8 cellular contexts compared by ENCODE assay signal in genomic region chr9:72362680-72363139, GRCh38. TPM values are rescaled to one million over a fixed set of nuclear protein-coding genes. Genes with fewer than 3 reads are reported as not detected.
DNase-seq lines count a peak whose midpoint lies in the region; ATAC-seq, FAIRE-seq and TF ChIP-seq lines count a peak whose summit lies in the region.

No MANE protein-coding gene starts in this region.

- H4K5ac ChIP-seq in IMR-90 (ENCODE audit: low read depth, low read length) = peak overlapping the region; percentile 9; the same call in 1 of the 2 replicates

- H3K9me1 ChIP-seq in IMR-90 (ENCODE audit: insufficient read depth, low read length) = no peaks in the 10 kb centered on the region; the same call in 1 of the 2 replicates

- peaks cover 9% of the 10 kb centered on the region for H3K4me1 ChIP-seq in IMR-90 (ENCODE audit: control insufficient read depth, insufficient read depth, low read length)
- peaks cover 42% of the 10 kb centered on the region for H3K4me1 ChIP-seq in skeletal muscle satellite cell (ENCODE audit: control insufficient read depth, insufficient read depth, low read length)

- H3K36me3 Mint-ChIP-seq in T-helper 17 cell (ENCODE audit: low read depth) = peaks cover 2% of the 10 kb centered on the region

- H3K4me3 ChIP-seq in IMR-90 (ENCODE audit: insufficient read depth, low read depth, low read length) (peak overlapping the region; percentile 99), bronchial epithelial cell (ENCODE audit: low read depth, low read length) (peak overlapping the region; percentile 94), skeletal muscle satellite cell (ENCODE audit: low read length) (peak overlapping the region; percentile 94)

- H4K20me1 ChIP-seq in IMR-90 (ENCODE audit: insufficient read depth, low read length) = peaks cover 66% of the 10 kb centered on the region

- peak overlapping the region; percentile 97 for H3K4me3 Mint-ChIP-seq in T-helper 17 cell

- intact Hi-C loops in IMR-90 (cut with micrococcal nuclease) = loop anchor here (1.0 to 5.0 kb wide), 2 partner anchors 230 to 460 kb away; no protein-coding TSS in a partner anchor

- peak overlapping the region in 1 of 2 experiments; percentile 16; a peak in 2 of 4 replicates for H4K8ac ChIP-seq in IMR-90 (ENCODE audit: low read depth in 2 of 2, low read length in 2 of 2)

- CTCF ChIA-PET in IMR-90 (lab: Yijun Ruan, JAX) = interaction anchor here (0.6 to 1.0 kb wide), 3 partner anchors 46 to 459 kb away, joined by 3 to 4 read pairs (median 3); no protein-coding TSS in a partner anchor

- FAIRE-seq in bronchial epithelial cell (lab: Jason Lieb, UNC) = no peak

- H3K36me3 ChIP-seq in IMR-90 (ENCODE audit: control insufficient read depth, insufficient read depth, low read length) = peaks cover 19% of the 10 kb centered on the region
- peaks cover 10% of the 10 kb centered on the region for H3K36me3 ChIP-seq in bronchial epithelial cell (ENCODE audit: control insufficient read depth, insufficient read depth, low read length)
- H3K36me3 ChIP-seq in skeletal muscle satellite cell (ENCODE audit: insufficient read depth, low read length) = peaks cover 49% of the 10 kb centered on the region

- no peak for TF ChIP-seq POLR2A in IMR-90 (IDR thresholded peaks at IDR 0.05; ENCODE audit: low read depth, low read length)

- TF ChIP-seq CTCF in IMR-90 (conservative IDR thresholded peaks at IDR 0.05; ENCODE audit: low read depth, low read length) = no peak
- no peak for TF ChIP-seq CTCF in bronchial epithelial cell (IDR thresholded peaks at IDR 0.05; ENCODE audit: insufficient read depth, low read length, severe bottlenecking)

- BruUV-seq in IMR-90 (replicated peaks; lab: Mats Ljungman, UMichigan) = no TSS peak

- H3K27ac ChIP-seq in IMR-90 (ENCODE audit: insufficient read depth, low read length) = peak overlapping the region; percentile 81

- H3K27ac Mint-ChIP-seq in T-helper 17 cell = peak overlapping the region; percentile 100

- POLR2A ChIA-PET in IMR-90 (lab: Charles Lee; ENCODE audit: unreplicated experiment) = interaction anchor here (0.5 to 4.8 kb wide), 12 partner anchors 21 to 294 kb away, joined by 3 to 27 read pairs (median 4); no protein-coding TSS in a partner anchor

- in situ Hi-C loops in IMR-90 (cut with MboI; ENCODE audit: low sequenced_read_pairs) = loop anchor here (5.0 kb wide), 1 partner anchor 230 kb away; no protein-coding TSS in a partner anchor

- peak overlapping the region; percentile 11 for H3K14ac ChIP-seq in IMR-90 (replicated peaks; ENCODE audit: low read depth, low read length)

- peak overlapping the region; percentile 100 for H3K9ac ChIP-seq in IMR-90 (ENCODE audit: low read depth, low read length)
- peak overlapping the region; percentile 100 for H3K9ac ChIP-seq in skeletal muscle satellite cell (ENCODE audit: low read depth, low read length)

- DNase-seq in DMS53 treated with DMSO at 0.1 percent for 48 hours (lab: John Stamatoyannopoulos, UW; ENCODE audit: unreplicated experiment) = peak; percentile 17
- DNase-seq in IMR-90 = peak; percentile 76
- DNase-seq in T-helper 17 cell = no peak
- peak; percentile 50 for DNase-seq in bronchial epithelial cell (ENCODE audit: low read depth)
- peak; percentile 12 for DNase-seq in iPS-NIHi11 (ENCODE audit: low spot score)
- no peak for DNase-seq in HK-2 (ENCODE audit: unreplicated experiment)

- peak overlapping the region; percentile 88; the same call in 1 of the 2 replicates for H3K23ac ChIP-seq in IMR-90 (ENCODE audit: low read depth, low read length)

- WGBS in IMR-90 (ENCODE audit: extremely low coverage in 2 of 2, insufficient read length in 1 of 2), 2 experiments = no CpG with 5 or more reads among the region's 2 CpGs

- peak; percentile 37 for ATAC-seq in GM21447 (IDR thresholded peaks at IDR 0.05; ENCODE audit: unreplicated experiment)
- no peak for ATAC-seq in IMR-90 (ENCODE audit: low read depth)
- ATAC-seq in T-helper 17 cell = peak; percentile 14

- peak overlapping the region; percentile 99; the same call in 1 of the 2 replicates for H3K56ac ChIP-seq in IMR-90 (ENCODE audit: extremely low read depth, insufficient read depth, low read length)

- peaks cover 46% of the 10 kb centered on the region for H3K4me1 Mint-ChIP-seq in T-helper 17 cell

- H2AK9ac ChIP-seq in IMR-90 (replicated peaks; ENCODE audit: low read depth, low read length, poor library complexity) = no peak overlapping the region

- no peak overlapping the region for H2AK5ac ChIP-seq in IMR-90 (ENCODE audit: low read depth, low read length)

- H2BK120ac ChIP-seq in IMR-90 (ENCODE audit: low read depth, low read length) = peak overlapping the region; percentile 23

- no peak for TF ChIP-seq RAD21 in IMR-90 (IDR thresholded peaks at IDR 0.05; ENCODE audit: low read length)

- H3K4me2 ChIP-seq in IMR-90 (ENCODE audit: low read depth, low read length) = peak overlapping the region; percentile 99
- H3K4me2 ChIP-seq in skeletal muscle satellite cell (ENCODE audit: low read length) = peak overlapping the region; percentile 92

- H4K91ac ChIP-seq in IMR-90 (ENCODE audit: insufficient read depth, low read depth, low read length) = no peak overlapping the region; the same call in 1 of the 2 replicates

- H3K18ac ChIP-seq in IMR-90 (ENCODE audit: low read depth, low read length) = peak overlapping the region; percentile 85

- no peaks in the 10 kb centered on the region for H3K27me3 Mint-ChIP-seq in T-helper 17 cell

- H3K9me3 ChIP-seq in IMR-90 (ENCODE audit: control insufficient read depth, insufficient read depth, low read length) (no peaks in the 10 kb centered on the region), T-helper 17 cell (ENCODE audit: control insufficient read depth, low read length, poor library complexity, severe bottlenecking) (no peaks in the 10 kb centered on the region), skeletal muscle satellite cell (replicated peaks; ENCODE audit: low read length) (no peaks in the 10 kb centered on the region)

- H2BK5ac ChIP-seq in IMR-90 (ENCODE audit: low read depth, low read length, poor library complexity, severe bottlenecking) = peak overlapping the region; percentile 99

- H2AFZ ChIP-seq in IMR-90 (replicated peaks; ENCODE audit: low read length, poor library complexity) = no peak overlapping the region

- H2BK20ac ChIP-seq in IMR-90 (ENCODE audit: low read depth, low read length) = no peak overlapping the region

- H3K79me1 ChIP-seq in IMR-90 (ENCODE audit: low read depth in 1 of 2, low read length in 2 of 2) = peaks cover 0 to 16% of the 10 kb centered on the region in 2 experiments; a peak in 2 of 4 replicates

- no peak overlapping the region for H2BK15ac ChIP-seq in IMR-90 (ENCODE audit: low read depth, low read length)

- H3K27me3 ChIP-seq in IMR-90 (ENCODE audit: control insufficient read depth, insufficient read depth, low read length) (no peaks in the 10 kb centered on the region), bronchial epithelial cell (ENCODE audit: control insufficient read depth, insufficient read depth, low read length) (no peaks in the 10 kb centered on the region), skeletal muscle satellite cell (ENCODE audit: control insufficient read depth, insufficient read depth, low read length) (no peaks in the 10 kb centered on the region)

- peak overlapping the region; percentile 20 for H3K4ac ChIP-seq in IMR-90 (ENCODE audit: low read depth, low read length)

- dilution Hi-C loops in IMR-90 (cut with HindIII; ENCODE audit: low sequenced_read_pairs, unreplicated experiment) = no loop called here

TF ChIP-seq in IMR-90, 13 proteins besides CTCF, POLR2A, EP300 and RAD21:
- TF ChIP-seq MAFK (IDR thresholded peaks at IDR 0.05; ENCODE audit: low read depth, low read length) = no peak
- TF ChIP-seq USF2 (IDR thresholded peaks at IDR 0.05; ENCODE audit: low read depth, low read length) = peak; percentile 74; the same call in 1 of the 2 replicates
- TF ChIP-seq MXI1 (IDR thresholded peaks at IDR 0.05; ENCODE audit: borderline replicate concordance, low read depth, low read length) = peak; percentile 93

RNA-seq across cellular contexts. Expression of gene ZFAND5, which starts 2.3 kb away (rescaled TPM):
- total RNA-seq in IMR-90 (2012; rRNA removed) = 35.8 and 53.3 TPM in 2 replicates
- polyA plus RNA-seq in IMR-90 (2012; rRNA removed) = 79.3 and 85.2 TPM in 2 replicates
- 38.8 and 50.0 TPM in 2 replicates for polyA plus RNA-seq in IMR-90 (2012; cell fraction: cytosol; rRNA removed)
- polyA plus RNA-seq in IMR-90 (2012; cell fraction: nucleus; rRNA removed; ENCODE audit: low replicate concordance) = 60.3 and 312 TPM in 2 replicates
- 100 to 1,000 TPM; 268 to 341 TPM for total RNA-seq in T-helper 17 cell
- 36.1 and 60.9 TPM in 2 replicates for total RNA-seq in bronchial epithelial cell
- 47.6 and 52.5 TPM in 2 replicates for total RNA-seq in skeletal muscle satellite cell (2012; rRNA removed)

Comparison
In these comparisons a context has a peak if more than half of its experiments do, and no peak if none do; other contexts are left out.
1. DNase-seq: peak in DMS53 treated with DMSO at 0.1 percent for 48 hours (single experiment), IMR-90 (single experiment), bronchial epithelial cell (single experiment) and iPS-NIHi11 (single experiment); none in T-helper 17 cell (0 of 3) and HK-2 (single experiment).
2. Peak in every context shown above with its lines, with median percentiles within 50 percentile points of each other: H3K4me3 ChIP-seq.